30 cellular contexts compared by ENCODE assay signal in genomic region chr21:43016728-43017127, GRCh38.
"Had no signal": no experiment of that assay in that cellular context is flagged by ENCODE, and none has a peak within 500 bp of the region (broad histone marks: within the 10 kb centered on the region; RNA-seq: fewer than 3 reads in every experiment).

No MANE protein-coding gene starts in this region.

- H3K4me3 ChIP-seq: adrenal gland, cardiac muscle cell, colonic mucosa, esophagus squamous epithelium, left lung, lung, mucosa of descending colon, stomach, tibial artery had no signal

- H3K27ac ChIP-seq: adrenal gland, cardiac muscle cell, colonic mucosa, epithelial cell of prostate, esophagus squamous epithelium, left lung, stomach, tibial artery, VCaP had no signal

- H3K4me1 ChIP-seq: adrenal gland, colonic mucosa, esophagus squamous epithelium, left lung, stomach, tibial artery had no signal

- H3K27ac Mint-ChIP-seq: activated CD4-positive, alpha-beta memory T cell treated with anti-CD3 and anti-CD28 coated beads for 36 hours; activated naive CD8-positive, alpha-beta T cell treated with anti-CD3 and anti-CD28 coated beads for 36 hours; nephron; progenitor cell of endocrine pancreas had no signal

- H3K4me3 Mint-ChIP-seq: activated CD4-positive, alpha-beta memory T cell treated with anti-CD3 and anti-CD28 coated beads for 36 hours; activated naive CD8-positive, alpha-beta T cell treated with anti-CD3 and anti-CD28 coated beads for 36 hours; nephron; stimulated activated naive B cell treated with anti-CD40 and anti-IgM and Interleukin-4, amounts not matched to agents 10 μg/mL and 1 μg/mL and 100 μg/mL, for 72 hours had no signal

- H3K4me1 Mint-ChIP-seq: activated naive CD8-positive, alpha-beta T cell treated with anti-CD3 and anti-CD28 coated beads for 36 hours; nephron had no signal

- H3K27me3 Mint-ChIP-seq: activated CD4-positive, alpha-beta memory T cell treated with anti-CD3 and anti-CD28 coated beads for 36 hours; activated naive CD8-positive, alpha-beta T cell treated with anti-CD3 and anti-CD28 coated beads for 36 hours; brain; progenitor cell of endocrine pancreas; stimulated activated naive B cell treated with anti-CD40 and anti-IgM and Interleukin-4, amounts not matched to agents 10 μg/mL and 1 μg/mL and 100 μg/mL, for 72 hours had no signal

- H3K27me3 ChIP-seq: adrenal gland, cardiac muscle cell, colonic mucosa, esophagus squamous epithelium, left lung, neutrophil, stomach, tibial artery had no signal

- H3K9me3 ChIP-seq: adrenal gland, colonic mucosa, esophagus squamous epithelium, left lung, mucosa of descending colon, neutrophil, stomach, tibial artery had no signal

- H3K9me3 Mint-ChIP-seq: activated CD4-positive, alpha-beta memory T cell treated with anti-CD3 and anti-CD28 coated beads for 36 hours; activated naive CD8-positive, alpha-beta T cell treated with anti-CD3 and anti-CD28 coated beads for 36 hours; brain; nephron; stimulated activated naive B cell treated with anti-CD40 and anti-IgM and Interleukin-4, amounts not matched to agents 10 μg/mL and 1 μg/mL and 100 μg/mL, for 72 hours had no signal

- DNase-seq: activated CD4-positive, alpha-beta memory T cell treated with anti-CD3 and anti-CD28 coated beads for 36 hours; activated CD4-positive, alpha-beta T cell treated with anti-CD3 and anti-CD28 coated beads for 48 hours; activated naive CD4-positive, alpha-beta T cell treated with Interleukin-2 at 50 U/mL for 16 hours; activated naive CD8-positive, alpha-beta T cell treated with anti-CD3 and anti-CD28 coated beads for 36 hours; activated T-cell treated with anti-CD3 and anti-CD28 coated beads, Interleukin-2, amount 50 U/mL, for 48 hours; adrenal gland; aorta; cerebellar nuclear complex; colonic mucosa; effector CD8-positive, alpha-beta T cell; esophagus squamous epithelium; foreskin melanocyte; left lung; mucosa of descending colon; small intestine; stimulated activated CD4-positive, alpha-beta T cell treated with anti-CD3 and anti-CD28 coated beads, Interleukin-4, amount 100 ng/mL, for 24 hours; stimulated activated CD8-positive, alpha-beta memory T cell treated with anti-CD3 and anti-CD28 coated beads, Interleukin-4, amount 100 ng/mL, for 48 hours; stimulated activated naive B cell treated with anti-CD40 and anti-IgM and Interleukin-4, amounts not matched to agents 10 μg/mL and 1 μg/mL and 100 μg/mL, for 72 hours; stomach; tibial artery had no signal

- ATAC-seq: activated CD4-positive, CD25-positive, alpha-beta regulatory T cell treated with anti-CD3 and anti-CD28 coated beads, Interleukin-2, amount 50 U/mL, for 24 hours; left lung; mucosa of descending colon; sciatic nerve had no signal
